8 cellular contexts compared by ENCODE assay signal in genomic region chr4:153223418-153223792, GRCh38. TPM values are rescaled to one million over a fixed set of nuclear protein-coding genes. Genes with fewer than 3 reads are reported as not detected.
A peak's percentile ranks its signal among the peaks of the same experiment; 100 is the strongest.
DNase-seq lines count a peak whose midpoint lies in the region; ATAC-seq lines count a peak whose summit lies in the region.

No MANE protein-coding gene starts in this region.

- no peak overlapping the region for H3K27ac Mint-ChIP-seq in T-helper 1 cell treated with Interleukin-12 subunit alpha and Interleukin-12 subunit beta and Interleukin-4 antibody, amounts not matched to agents 30 μg/mL and 1 μg/mL, for 36 hours
- H3K27ac Mint-ChIP-seq in activated T-helper 17 cell treated with anti-CD3 and anti-CD28 coated beads, Interleukin-2, amount 50 U/mL, for 72 hours, result peak overlapping the region; percentile 65
- H3K27ac Mint-ChIP-seq in immature natural killer cell, result no peak overlapping the region

- peaks cover 20% of the 10 kb centered on the region for H3K4me1 Mint-ChIP-seq in T-helper 1 cell treated with Interleukin-12 subunit alpha and Interleukin-12 subunit beta and Interleukin-4 antibody, amounts not matched to agents 30 μg/mL and 1 μg/mL, for 36 hours (ENCODE audit: low read depth)
- peaks cover 22% of the 10 kb centered on the region for H3K4me1 Mint-ChIP-seq in activated T-helper 17 cell treated with anti-CD3 and anti-CD28 coated beads, Interleukin-2, amount 50 U/mL, for 72 hours
- peaks cover 14 to 25% of the 10 kb centered on the region in 2 donors for H3K4me1 Mint-ChIP-seq in immature natural killer cell

- H3K27me3 Mint-ChIP-seq in T-helper 1 cell treated with Interleukin-12 subunit alpha and Interleukin-12 subunit beta and Interleukin-4 antibody, amounts not matched to agents 30 μg/mL and 1 μg/mL, for 36 hours (ENCODE audit: low read depth), result peaks cover 63% of the 10 kb centered on the region
- H3K27me3 Mint-ChIP-seq in activated T-helper 17 cell treated with anti-CD3 and anti-CD28 coated beads, Interleukin-2, amount 50 U/mL, for 72 hours, result no peaks in the 10 kb centered on the region
- H3K27me3 Mint-ChIP-seq in immature natural killer cell (ENCODE audit: low read depth in 3 of 3), result peaks cover 7 to 28% (median 27%) of the 10 kb centered on the region in 3 donors

- peak overlapping the region; percentile 61 for H3K4me3 Mint-ChIP-seq in T-helper 1 cell treated with Interleukin-12 subunit alpha and Interleukin-12 subunit beta and Interleukin-4 antibody, amounts not matched to agents 30 μg/mL and 1 μg/mL, for 36 hours
- H3K4me3 Mint-ChIP-seq in activated T-helper 17 cell treated with anti-CD3 and anti-CD28 coated beads, Interleukin-2, amount 50 U/mL, for 72 hours, result peak overlapping the region; percentile 86
- peak overlapping the region; percentile 78 to 86 (median 83) for H3K4me3 Mint-ChIP-seq in immature natural killer cell

- H3K27ac ChIP-seq in substantia nigra (ENCODE audit: low read depth, low read length, poor library complexity, severe bottlenecking), result peak overlapping the region; percentile 86

- no peak for ATAC-seq in activated T-helper 17 cell treated with anti-CD3 and anti-CD28 coated beads, Interleukin-2, amount 50 U/mL, for 72 hours (replicated peaks)
- no peak for ATAC-seq in GM18868 (IDR thresholded peaks at IDR 0.05; ENCODE audit: unreplicated experiment)
- ATAC-seq in GM21529 (IDR thresholded peaks at IDR 0.05; ENCODE audit: unreplicated experiment), result no peak

- H3K36me3 Mint-ChIP-seq in T-helper 1 cell treated with Interleukin-12 subunit alpha and Interleukin-12 subunit beta and Interleukin-4 antibody, amounts not matched to agents 30 μg/mL and 1 μg/mL, for 36 hours (ENCODE audit: low read depth), result peaks cover 3% of the 10 kb centered on the region
- no peaks in the 10 kb centered on the region for H3K36me3 Mint-ChIP-seq in activated T-helper 17 cell treated with anti-CD3 and anti-CD28 coated beads, Interleukin-2, amount 50 U/mL, for 72 hours (ENCODE audit: low read depth)
- H3K36me3 Mint-ChIP-seq in immature natural killer cell, result peaks cover 0 to 10% (median 0%) of the 10 kb centered on the region in 3 donors

- no peak for DNase-seq in T-helper 1 cell
- DNase-seq in immature natural killer cell, result no peak
- no peak for DNase-seq in substantia nigra (lab: John Stamatoyannopoulos, UW)
- DNase-seq in superior temporal gyrus (ENCODE audit: extremely low spot score), result no peak

- no peaks in the 10 kb centered on the region for H3K9me3 Mint-ChIP-seq in T-helper 1 cell treated with Interleukin-12 subunit alpha and Interleukin-12 subunit beta and Interleukin-4 antibody, amounts not matched to agents 30 μg/mL and 1 μg/mL, for 36 hours
- H3K9me3 Mint-ChIP-seq in activated T-helper 17 cell treated with anti-CD3 and anti-CD28 coated beads, Interleukin-2, amount 50 U/mL, for 72 hours, result no peaks in the 10 kb centered on the region
- H3K9me3 Mint-ChIP-seq in immature natural killer cell, result peaks cover 0 to 9% (median 4%) of the 10 kb centered on the region in 6 donors

RNA-seq across cellular contexts. Expression of gene TRIM2, which starts 19.2 kb away (rescaled TPM):
- total RNA-seq in activated T-helper 17 cell treated with anti-CD3 and anti-CD28 coated beads, Interleukin-2, amount 50 U/mL, for 72 hours, result 1 to 10 TPM; 1.0 to 1.6 TPM
- under 1 TPM in 1 of 3 donors, not detected in 2; 0.51 TPM for polyA plus RNA-seq in immature natural killer cell
